ENCODE assay signal across 1 cellular context in the genomic region with DNA sequence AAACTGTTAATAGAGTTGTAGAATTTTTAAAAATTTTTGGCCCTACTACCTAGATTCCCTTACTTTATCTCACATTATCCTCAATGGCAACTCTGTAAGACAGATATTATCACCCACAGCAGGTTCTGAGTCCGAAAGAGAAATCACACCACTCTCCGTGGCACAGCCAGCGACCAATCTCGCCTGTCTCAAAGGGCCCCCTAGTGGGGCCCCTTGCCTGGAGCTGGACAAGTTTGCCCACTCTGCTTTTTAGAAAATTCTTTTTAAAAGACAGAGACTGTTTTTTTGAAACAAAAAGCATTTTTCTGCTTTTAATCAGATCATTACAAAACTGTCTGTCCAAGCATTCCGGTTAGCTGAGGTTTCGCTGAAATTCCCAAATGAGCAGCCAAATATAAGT.
TF ChIP-seq lines count a peak whose summit lies in the region.

No MANE protein-coding gene starts in this region.

TF ChIP-seq in GM23338, 12 proteins besides CTCF, POLR2A, EP300 and RAD21 (continued from another document):
- TF ChIP-seq, protein P1, sequence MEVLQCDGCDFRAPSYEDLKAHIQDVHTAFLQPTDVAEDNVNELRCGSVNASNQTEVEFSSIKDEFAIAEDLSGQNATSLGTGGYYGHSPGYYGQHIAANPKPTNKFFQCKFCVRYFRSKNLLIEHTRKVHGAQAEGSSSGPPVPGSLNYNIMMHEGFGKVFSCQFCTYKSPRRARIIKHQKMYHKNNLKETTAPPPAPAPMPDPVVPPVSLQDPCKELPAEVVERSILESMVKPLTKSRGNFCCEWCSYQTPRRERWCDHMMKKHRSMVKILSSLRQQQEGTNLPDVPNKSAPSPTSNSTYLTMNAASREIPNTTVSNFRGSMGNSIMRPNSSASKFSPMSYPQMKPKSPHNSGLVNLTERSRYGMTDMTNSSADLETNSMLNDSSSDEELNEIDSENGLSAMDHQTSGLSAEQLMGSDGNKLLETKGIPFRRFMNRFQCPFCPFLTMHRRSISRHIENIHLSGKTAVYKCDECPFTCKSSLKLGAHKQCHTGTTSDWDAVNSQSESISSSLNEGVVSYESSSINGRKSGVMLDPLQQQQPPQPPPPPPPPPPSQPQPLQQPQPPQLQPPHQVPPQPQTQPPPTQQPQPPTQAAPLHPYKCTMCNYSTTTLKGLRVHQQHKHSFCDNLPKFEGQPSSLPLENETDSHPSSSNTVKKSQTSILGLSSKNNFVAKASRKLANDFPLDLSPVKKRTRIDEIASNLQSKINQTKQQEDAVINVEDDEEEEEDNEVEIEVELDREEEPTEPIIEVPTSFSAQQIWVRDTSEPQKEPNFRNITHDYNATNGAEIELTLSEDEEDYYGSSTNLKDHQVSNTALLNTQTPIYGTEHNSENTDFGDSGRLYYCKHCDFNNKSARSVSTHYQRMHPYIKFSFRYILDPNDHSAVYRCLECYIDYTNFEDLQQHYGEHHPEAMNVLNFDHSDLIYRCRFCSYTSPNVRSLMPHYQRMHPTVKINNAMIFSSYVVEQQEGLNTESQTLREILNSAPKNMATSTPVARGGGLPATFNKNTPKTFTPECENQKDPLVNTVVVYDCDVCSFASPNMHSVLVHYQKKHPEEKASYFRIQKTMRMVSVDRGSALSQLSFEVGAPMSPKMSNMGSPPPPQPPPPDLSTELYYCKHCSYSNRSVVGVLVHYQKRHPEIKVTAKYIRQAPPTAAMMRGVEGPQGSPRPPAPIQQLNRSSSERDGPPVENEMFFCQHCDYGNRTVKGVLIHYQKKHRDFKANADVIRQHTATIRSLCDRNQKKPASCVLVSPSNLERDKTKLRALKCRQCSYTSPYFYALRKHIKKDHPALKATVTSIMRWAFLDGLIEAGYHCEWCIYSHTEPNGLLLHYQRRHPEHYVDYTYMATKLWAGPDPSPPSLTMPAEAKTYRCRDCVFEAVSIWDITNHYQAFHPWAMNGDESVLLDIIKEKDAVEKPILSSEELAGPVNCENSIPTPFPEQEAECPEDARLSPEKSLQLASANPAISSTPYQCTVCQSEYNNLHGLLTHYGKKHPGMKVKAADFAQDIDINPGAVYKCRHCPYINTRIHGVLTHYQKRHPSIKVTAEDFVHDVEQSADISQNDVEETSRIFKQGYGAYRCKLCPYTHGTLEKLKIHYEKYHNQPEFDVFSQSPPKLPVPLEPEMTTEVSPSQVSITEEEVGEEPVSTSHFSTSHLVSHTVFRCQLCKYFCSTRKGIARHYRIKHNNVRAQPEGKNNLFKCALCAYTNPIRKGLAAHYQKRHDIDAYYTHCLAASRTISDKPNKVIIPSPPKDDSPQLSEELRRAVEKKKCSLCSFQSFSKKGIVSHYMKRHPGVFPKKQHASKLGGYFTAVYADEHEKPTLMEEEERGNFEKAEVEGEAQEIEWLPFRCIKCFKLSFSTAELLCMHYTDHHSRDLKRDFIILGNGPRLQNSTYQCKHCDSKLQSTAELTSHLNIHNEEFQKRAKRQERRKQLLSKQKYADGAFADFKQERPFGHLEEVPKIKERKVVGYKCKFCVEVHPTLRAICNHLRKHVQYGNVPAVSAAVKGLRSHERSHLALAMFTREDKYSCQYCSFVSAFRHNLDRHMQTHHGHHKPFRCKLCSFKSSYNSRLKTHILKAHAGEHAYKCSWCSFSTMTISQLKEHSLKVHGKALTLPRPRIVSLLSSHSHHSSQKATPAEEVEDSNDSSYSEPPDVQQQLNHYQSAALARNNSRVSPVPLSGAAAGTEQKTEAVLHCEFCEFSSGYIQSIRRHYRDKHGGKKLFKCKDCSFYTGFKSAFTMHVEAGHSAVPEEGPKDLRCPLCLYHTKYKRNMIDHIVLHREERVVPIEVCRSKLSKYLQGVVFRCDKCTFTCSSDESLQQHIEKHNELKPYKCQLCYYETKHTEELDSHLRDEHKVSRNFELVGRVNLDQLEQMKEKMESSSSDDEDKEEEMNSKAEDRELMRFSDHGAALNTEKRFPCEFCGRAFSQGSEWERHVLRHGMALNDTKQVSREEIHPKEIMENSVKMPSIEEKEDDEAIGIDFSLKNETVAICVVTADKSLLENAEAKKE (CRISPR knock-in tag; IDR thresholded peaks at IDR 0.05), result no peak
- TF ChIP-seq EZH2phosphoT487 (IDR thresholded peaks at IDR 0.05; ENCODE audit: unreplicated experiment), result no peak
